Comparison of ENCODE assay signal across 6 cellular contexts in the genomic region with DNA sequence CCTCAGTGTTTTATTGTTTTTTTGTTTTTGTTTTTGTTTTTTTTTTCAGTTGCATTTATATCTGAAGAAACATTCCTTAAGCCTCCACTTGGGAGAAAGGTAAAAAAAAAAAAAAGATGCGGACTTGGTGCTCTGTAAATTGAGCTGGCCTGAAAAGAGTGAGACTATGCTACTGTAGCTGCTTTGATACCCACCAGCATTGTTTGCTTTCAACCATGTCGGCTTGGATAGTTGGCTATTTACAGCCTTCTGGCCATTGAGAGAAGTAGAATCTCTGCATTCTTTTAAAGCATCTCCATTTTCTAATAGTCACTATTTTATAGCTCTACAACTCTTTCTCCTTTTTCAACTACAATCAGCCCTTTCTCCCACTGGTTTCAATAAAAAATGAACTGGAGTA.
"Had no signal": no experiment of that assay in that cellular context is flagged by ENCODE, and none has a peak within 500 bp of the region (broad histone marks: within the 10 kb centered on the region; RNA-seq: fewer than 3 reads in every experiment).

No MANE protein-coding gene starts in this region.

- DNase-seq: GOT3, H9, HCEC 1CT, IMR-90, KG1 had no signal

- H3K4me3 Mint-ChIP-seq: H9 had no signal

- H3K4me3 ChIP-seq: K562 had no signal

- ATAC-seq: K562 had no signal

- H3K9me3 Mint-ChIP-seq: H9 had no signal
